Comparison of ENCODE assay signal across 1 cellular context in genomic region chr5:52139888-52140580, GRCh38.
TF ChIP-seq lines count a peak whose summit lies in the region.

No MANE protein-coding gene starts in this region.

TF ChIP-seq in GM23338, 12 proteins besides CTCF, POLR2A, EP300 and RAD21 (continued from another document):
- no peak for TF ChIP-seq ZNF462 (CRISPR knock-in tag; IDR thresholded peaks at IDR 0.05)
- no peak for TF ChIP-seq REST (IDR thresholded peaks at IDR 0.05; ENCODE audit: unreplicated experiment)
- no peak for TF ChIP-seq ZNF114 (CRISPR knock-in tag; IDR thresholded peaks at IDR 0.05)
